In the genomic region with DNA sequence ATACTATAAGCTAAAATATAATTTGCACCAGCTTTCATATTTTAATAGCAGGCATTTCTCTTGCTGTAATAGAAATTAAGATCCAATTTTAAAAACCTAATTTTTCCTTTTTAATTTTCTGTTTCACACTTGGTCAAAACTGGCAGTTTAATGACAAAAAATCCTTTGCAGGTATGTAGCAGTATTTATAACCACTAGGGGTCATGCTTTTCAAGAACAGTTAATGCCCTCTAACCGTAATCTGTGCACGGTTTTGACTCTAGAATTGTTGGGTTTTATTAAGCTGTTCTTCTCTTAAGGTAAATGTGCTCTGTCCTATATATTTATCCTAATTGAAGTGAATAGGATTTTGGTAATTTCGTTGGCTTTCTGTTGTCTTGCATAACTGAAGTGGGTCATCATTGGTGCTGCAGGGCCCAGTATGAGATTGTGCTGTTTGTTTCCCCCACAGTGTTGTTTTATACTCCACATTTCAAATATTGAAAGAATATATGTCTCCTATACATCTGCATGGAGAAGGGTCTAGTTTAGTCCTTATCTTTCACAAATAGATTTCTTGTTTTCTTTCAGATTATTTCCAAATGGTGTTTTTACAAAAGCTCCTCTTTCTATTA, we compare ENCODE assay signal across 7 cellular contexts.
DNase-seq lines count a peak whose midpoint lies in the region; TF ChIP-seq lines count a peak whose summit lies in the region.

No MANE protein-coding gene starts in this region.

- DNase-seq in GM06990 (ENCODE audit: extremely low read depth, insufficient read length) (no peak), adrenal gland (no peak), hepatocyte (ENCODE audit: low spot score) (peak; percentile 56), superior temporal gyrus (ENCODE audit: extremely low spot score) (peak; percentile 70), NCI-H2196 treated with DMSO at 0.1 percent for 48 hours (lab: John Stamatoyannopoulos, UW; ENCODE audit: unreplicated experiment) (no peak)
- no peak for DNase-seq in activated CD4-positive, alpha-beta T cell treated with anti-CD3 and anti-CD28 coated beads, Interleukin-2, amount 50 U/mL, for 1 hour

- no peak for TF ChIP-seq POLR2A in adrenal gland (IDR thresholded peaks at IDR 0.05)

- H4K20me1 ChIP-seq in hepatocyte (ENCODE audit: insufficient read depth, poor library complexity, severe bottlenecking): no peaks in the 10 kb centered on the region

- 10 to 18% (median 11%) methylated on average over 3 of the region's 3 CpGs for WGBS in adrenal gland, 4 donors
- whole genome bisulfite sequencing in hepatocyte (ENCODE audit: low lambda C conversion rate, missing lambda C conversion rate): 13% methylated on average over 3 of the region's 3 CpGs

- H3K4me3 ChIP-seq in GM06990 (replicated peaks; ENCODE audit: low read depth, low read length) (no peak overlapping the region), adrenal gland (no peak overlapping the region), hepatocyte (no peak overlapping the region)

- H3K27me3 ChIP-seq in GM06990 (replicated peaks; ENCODE audit: control insufficient read depth, insufficient read depth, low read length) (no peaks in the 10 kb centered on the region), adrenal gland (no peaks in the 10 kb centered on the region), hepatocyte (no peaks in the 10 kb centered on the region)

- no peak overlapping the region for H2AFZ ChIP-seq in hepatocyte

- no peak overlapping the region for H3K4me2 ChIP-seq in hepatocyte

- H3K79me2 ChIP-seq in hepatocyte: no peaks in the 10 kb centered on the region

- H3K4me1 ChIP-seq in adrenal gland (replicated peaks in 1 of 2): no peaks in the 10 kb centered on the region
- H3K4me1 ChIP-seq in hepatocyte (ENCODE audit: insufficient read depth): no peaks in the 10 kb centered on the region

- H3K9me2 ChIP-seq in hepatocyte (replicated peaks; ENCODE audit: insufficient read depth): no peaks in the 10 kb centered on the region

- H3K9me3 ChIP-seq in adrenal gland (replicated peaks in 1 of 3): no peaks in the 10 kb centered on the region
- H3K9me3 ChIP-seq in hepatocyte (ENCODE audit: low read depth): no peaks in the 10 kb centered on the region

- intact Hi-C loops in adrenal gland (cut with DNase I): loop anchor here (10.0 kb wide), 2 partner anchors 67 to 497 kb away; no protein-coding TSS in a partner anchor

- peak; percentile 61 for TF ChIP-seq CTCF in GM06990 (IDR thresholded peaks at IDR 0.05; ENCODE audit: insufficient read depth, low read length, poor library complexity, severe bottlenecking)
- TF ChIP-seq CTCF in LNCAP (IDR thresholded peaks at IDR 0.05): peak; percentile 80
- peak; percentile 72 to 87 (median 82) for TF ChIP-seq CTCF in adrenal gland (IDR thresholded peaks at IDR 0.05)
- TF ChIP-seq CTCF in hepatocyte (IDR thresholded peaks at IDR 0.05; ENCODE audit: poor library complexity): peak; percentile 81

- H3K36me3 ChIP-seq in GM06990 (ENCODE audit: control insufficient read depth, insufficient read depth, low read length) (no peaks in the 10 kb centered on the region), adrenal gland (replicated peaks in 1 of 2) (no peaks in the 10 kb centered on the region), hepatocyte (replicated peaks; ENCODE audit: insufficient read depth, low read depth) (no peaks in the 10 kb centered on the region)

- no peak overlapping the region for H3K27ac ChIP-seq in adrenal gland
- H3K27ac ChIP-seq in hepatocyte: no peak overlapping the region

Comparison
In these comparisons a context has a peak if more than half of its experiments do, and no peak if none do; other contexts are left out.
1. DNase-seq: peak in hepatocyte (single experiment) and superior temporal gyrus (single experiment); none in GM06990 (single experiment), adrenal gland (0 of 7), activated CD4-positive, alpha-beta T cell treated with anti-CD3 and anti-CD28 coated beads, Interleukin-2, amount 50 U/mL, for 1 hour (single experiment) and NCI-H2196 treated with DMSO at 0.1 percent for 48 hours (single experiment).
2. Peak in every context shown above with its lines, with median percentiles within 50 percentile points of each other: CTCF ChIP-seq.